In the genomic region with DNA sequence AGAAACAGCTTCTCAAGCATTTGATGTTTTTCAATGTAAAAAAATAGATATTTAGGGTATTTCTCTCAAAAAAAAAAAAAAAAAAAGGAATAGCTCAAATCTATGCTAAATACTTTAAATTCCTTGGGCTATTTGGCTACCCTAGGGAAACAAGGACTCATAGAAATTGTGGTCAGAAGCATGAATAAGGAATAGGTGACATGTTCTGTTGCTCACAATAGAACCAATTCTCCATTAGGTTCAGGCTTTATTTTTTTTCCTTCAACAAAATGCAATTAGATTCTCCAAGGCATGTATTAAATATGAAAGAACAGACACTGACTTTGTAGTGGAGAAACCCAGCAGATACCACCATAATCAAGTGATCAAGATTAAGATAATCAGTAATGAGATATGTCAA, we compare ENCODE assay signal across 19 cellular contexts.
"Had no signal": no experiment of that assay in that cellular context is flagged by ENCODE, and none has a peak within 500 bp of the region (broad histone marks: within the 10 kb centered on the region; RNA-seq: fewer than 3 reads in every experiment).

No MANE protein-coding gene starts in this region.

- H3K9me3 ChIP-seq: ascending aorta, esophagus squamous epithelium, heart left ventricle, lower lobe of right lung, sigmoid colon, spleen, thoracic aorta, upper lobe of right lung had no signal

- H3K4me1 ChIP-seq: ascending aorta, esophagus squamous epithelium, heart left ventricle, lower lobe of right lung, sigmoid colon, spleen, upper lobe of right lung had no signal

- H3K27ac ChIP-seq: ascending aorta, esophagus squamous epithelium, heart left ventricle, lower lobe of right lung, sigmoid colon, spleen, thoracic aorta, upper lobe of right lung had no signal

- H3K4me3 ChIP-seq: ascending aorta, esophagus squamous epithelium, heart left ventricle, lower lobe of right lung, sigmoid colon, spleen, thoracic aorta, upper lobe of right lung had no signal

- H3K27me3 ChIP-seq: ascending aorta, esophagus squamous epithelium, heart left ventricle, sigmoid colon, spleen, upper lobe of right lung had no signal

- DNase-seq: activated gamma-delta T cell treated with Interleukin-2 at 50 U/mL for 16 hours; activated T-cell treated with anti-CD3 and anti-CD28 coated beads, Interleukin-2, amount 50 U/mL, for 1 hour; cerebellar nuclear complex; cortex of kidney; endodermal cell; esophagus squamous epithelium; heart left ventricle; lower lobe of right lung; naive thymus-derived CD4-positive, alpha-beta T cell; posterior cingulate gyrus; sigmoid colon; spleen; stimulated activated CD4-positive, alpha-beta T cell treated with anti-CD3 and anti-CD28 coated beads, Interleukin-4, amount 100 ng/mL, for 24 hours; stimulated activated naive CD4-positive, alpha-beta T cell treated with Interleukin-2 at 50 U/mL for 16 hours; T1000; upper lobe of right lung had no signal

- H3K36me3 ChIP-seq: ascending aorta, esophagus squamous epithelium, heart left ventricle, lower lobe of right lung, sigmoid colon, spleen, thoracic aorta, upper lobe of right lung had no signal

- FAIRE-seq: keratinocyte had no signal
